Comparison of ENCODE assay signal across 8 cellular contexts in genomic region chr2:74553892-74554820, GRCh38. TPM values are rescaled to one million over a fixed set of nuclear protein-coding genes. Genes with fewer than 3 reads are reported as not detected.
DNase-seq lines count a peak whose midpoint lies in the region; ATAC-seq and TF ChIP-seq lines count a peak whose summit lies in the region.

TSS of gene DOK1 (plus strand) at chr2:74554720. CDS start at chr2:74554755, 35 bp downstream.
A gene with protein sequence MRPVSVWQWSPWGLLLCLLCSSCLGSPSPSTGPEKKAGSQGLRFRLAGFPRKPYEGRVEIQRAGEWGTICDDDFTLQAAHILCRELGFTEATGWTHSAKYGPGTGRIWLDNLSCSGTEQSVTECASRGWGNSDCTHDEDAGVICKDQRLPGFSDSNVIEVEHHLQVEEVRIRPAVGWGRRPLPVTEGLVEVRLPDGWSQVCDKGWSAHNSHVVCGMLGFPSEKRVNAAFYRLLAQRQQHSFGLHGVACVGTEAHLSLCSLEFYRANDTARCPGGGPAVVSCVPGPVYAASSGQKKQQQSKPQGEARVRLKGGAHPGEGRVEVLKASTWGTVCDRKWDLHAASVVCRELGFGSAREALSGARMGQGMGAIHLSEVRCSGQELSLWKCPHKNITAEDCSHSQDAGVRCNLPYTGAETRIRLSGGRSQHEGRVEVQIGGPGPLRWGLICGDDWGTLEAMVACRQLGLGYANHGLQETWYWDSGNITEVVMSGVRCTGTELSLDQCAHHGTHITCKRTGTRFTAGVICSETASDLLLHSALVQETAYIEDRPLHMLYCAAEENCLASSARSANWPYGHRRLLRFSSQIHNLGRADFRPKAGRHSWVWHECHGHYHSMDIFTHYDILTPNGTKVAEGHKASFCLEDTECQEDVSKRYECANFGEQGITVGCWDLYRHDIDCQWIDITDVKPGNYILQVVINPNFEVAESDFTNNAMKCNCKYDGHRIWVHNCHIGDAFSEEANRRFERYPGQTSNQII (minus strand): TSS chr2:74553942. CDS start chr2:74552634, 1,308 bp downstream.

- WGBS in mesenchymal stem cell = under 1% methylated on average over 58 of the region's 73 CpGs

- peak within 1 kb of the TSS; percentile 78 for H2AFZ ChIP-seq in mesenchymal stem cell (ENCODE audit: low read depth, low read length)

- peak within 1 kb of the TSS; percentile 91 for H2BK120ac ChIP-seq in mesenchymal stem cell (ENCODE audit: low read depth, low read length)

- peak within 1 kb of the TSS; percentile 92 for H4K91ac ChIP-seq in mesenchymal stem cell (ENCODE audit: low read length)

- H3K27me3 ChIP-seq in A673 (replicated peaks; ENCODE audit: insufficient read depth, low read depth, low read length, poor library complexity) (no peaks in the 10 kb centered on the region), mesenchymal stem cell (ENCODE audit: control insufficient read depth in 1 of 2, insufficient read depth in 1 of 2, low read length in 2 of 2) (no peaks in the 10 kb centered on the region)

- POLR2A ChIA-PET in A673 (lab: Charles Lee; ENCODE audit: low non-redundant PET) = interaction anchor here (0.7 kb wide), 1 partner anchor 15 kb away, joined by 43 read pairs; no protein-coding TSS in a partner anchor

- H3K23ac ChIP-seq in mesenchymal stem cell (ENCODE audit: low read length in 2 of 2) = peak within 1 kb of the TSS in 1 of 2 experiments; percentile 92

- H3K27ac ChIP-seq in A673 (ENCODE audit: low read depth, low read length, poor library complexity, severe bottlenecking) (peak within 1 kb of the TSS; percentile 78), mesenchymal stem cell (ENCODE audit: low read length, poor library complexity, severe bottlenecking) (peak within 1 kb of the TSS; percentile 70)

- H3K4me3 ChIP-seq in A673 (ENCODE audit: low read depth, low read length, poor library complexity, severe bottlenecking) = peak within 1 kb of the TSS; percentile 76
- peak within 1 kb of the TSS; percentile 66 to 99 for H3K4me3 ChIP-seq in mesenchymal stem cell (ENCODE audit: insufficient read depth in 1 of 2, low read depth in 1 of 2, low read length in 2 of 2)

- H3K79me1 ChIP-seq in mesenchymal stem cell (replicated peaks; ENCODE audit: low read length, poor library complexity, severe bottlenecking) = peaks cover 30% of the 10 kb centered on the region

- intact Hi-C loops in A673 (cut with micrococcal nuclease; ENCODE audit: unreplicated experiment) = no loop called here

- peak within 1 kb of the TSS; percentile 82 for H3K4me2 ChIP-seq in mesenchymal stem cell (ENCODE audit: low read length, poor library complexity, severe bottlenecking)

- BruUV-seq in A673 (replicated peaks; lab: Mats Ljungman, UMichigan) = no TSS peak

- H4K8ac ChIP-seq in mesenchymal stem cell (ENCODE audit: low read length) = peak within 1 kb of the TSS; percentile 91

- H3K9me3 ChIP-seq in A673 (ENCODE audit: low read depth, low read length, poor library complexity, severe bottlenecking) = no peaks in the 10 kb centered on the region
- no peaks in the 10 kb centered on the region for H3K9me3 ChIP-seq in mesenchymal stem cell (ENCODE audit: control insufficient read depth, low read length)

- H3K18ac ChIP-seq in mesenchymal stem cell (ENCODE audit: low read depth in 1 of 2, low read length in 2 of 2) = peak within 1 kb of the TSS; percentile 69 to 97

- peak within 1 kb of the TSS; percentile 23 for H2AK5ac ChIP-seq in mesenchymal stem cell (ENCODE audit: low read length, severe bottlenecking)

- H2BK15ac ChIP-seq in mesenchymal stem cell (ENCODE audit: low read depth, poor library complexity, severe bottlenecking) = peak within 1 kb of the TSS; percentile 85

- ATAC-seq in GM18517 (IDR thresholded peaks at IDR 0.05; ENCODE audit: unreplicated experiment) (peak; percentile 55), HG03064 (IDR thresholded peaks at IDR 0.05; ENCODE audit: low read depth, unreplicated experiment) (peak; percentile 55)

- H2BK12ac ChIP-seq in mesenchymal stem cell (ENCODE audit: low read length in 2 of 2) = peak within 1 kb of the TSS; percentile 59 to 88

- no peak for TF ChIP-seq CTCF in A673 (conservative IDR thresholded peaks at IDR 0.05; ENCODE audit: low read depth, low read length)

- H3K4me1 ChIP-seq in A673 (ENCODE audit: insufficient read depth, low read length, poor library complexity, severe bottlenecking) (peaks cover 3% of the 10 kb centered on the region), mesenchymal stem cell (ENCODE audit: control insufficient read depth, insufficient read depth, low read depth, low read length) (peaks cover 26% of the 10 kb centered on the region)

- CTCF ChIA-PET in A673 (lab: Charles Lee) = no interaction called here

- H3K36me3 ChIP-seq in A673 (ENCODE audit: insufficient read depth, low read length, poor library complexity, severe bottlenecking) (peaks cover 7% of the 10 kb centered on the region), mesenchymal stem cell (ENCODE audit: control insufficient read depth in 1 of 2, insufficient read depth in 2 of 2, low read depth in 1 of 2, low read length in 2 of 2) (peaks cover 13 to 22% of the 10 kb centered on the region in 2 experiments)

- peak within 1 kb of the TSS in 1 of 2 experiments; percentile 97 for H3K14ac ChIP-seq in mesenchymal stem cell (ENCODE audit: low read length in 2 of 2)

- no peak within 1 kb of the TSS for H2BK5ac ChIP-seq in mesenchymal stem cell (ENCODE audit: low read depth, low read length, poor library complexity, severe bottlenecking)

- peak within 1 kb of the TSS; percentile 93 for H3K9ac ChIP-seq in mesenchymal stem cell (ENCODE audit: low read length)

- DNase-seq in A673 (ENCODE audit: low spot score) (peak; percentile 85), NCI-H748 (lab: John Stamatoyannopoulos, UW; ENCODE audit: unreplicated experiment) (peak; percentile 74), mesenchymal stem cell (peak; percentile 94)
- DNase-seq in activated CD8-positive, alpha-beta memory T cell treated with anti-CD3 and anti-CD28 coated beads for 24 hours = peak; percentile 95
- peak; percentile 71 for DNase-seq in effector CD8-positive, alpha-beta T cell (lab: John Stamatoyannopoulos, UW)
- peak; percentile 74 for DNase-seq in stimulated activated CD8-positive, alpha-beta memory T cell treated with anti-CD3 and anti-CD28 coated beads, Interleukin-12 subunit alpha, Interleukin-12 subunit beta, amount 100 ng/mL, for 4 hours (ENCODE audit: low read depth)

- peak within 1 kb of the TSS; percentile 18 to 81 for H3K4ac ChIP-seq in mesenchymal stem cell (ENCODE audit: low read depth in 1 of 2, low read length in 2 of 2)

RNA-seq across cellular contexts. Expression of gene DOK1, which starts in this region (rescaled TPM):
- total RNA-seq in A673 (2021) = 18.4 and 20.7 TPM in 2 replicates
- 13.9 TPM for polyA plus RNA-seq in mesenchymal stem cell (2013, experiment 1 of 2)
- polyA plus RNA-seq in mesenchymal stem cell (2013, experiment 2 of 2) = 14.3 TPM

RNA-seq across cellular contexts. Expression of the second gene that starts in this region (rescaled TPM):
- total RNA-seq in A673 (2021) = 0.88 and 1.9 TPM in 2 replicates
- polyA plus RNA-seq in mesenchymal stem cell (2013, experiment 1 of 2) = 11.7 TPM
- 11.7 TPM for polyA plus RNA-seq in mesenchymal stem cell (2013, experiment 2 of 2)

Comparison
In these comparisons a context has a peak if more than half of its experiments do, and no peak if none do; other contexts are left out.
1. Peak in every context shown above with its lines: DNase-seq, ATAC-seq, H3K4me3 ChIP-seq and H3K27ac ChIP-seq.